In the genomic region with DNA sequence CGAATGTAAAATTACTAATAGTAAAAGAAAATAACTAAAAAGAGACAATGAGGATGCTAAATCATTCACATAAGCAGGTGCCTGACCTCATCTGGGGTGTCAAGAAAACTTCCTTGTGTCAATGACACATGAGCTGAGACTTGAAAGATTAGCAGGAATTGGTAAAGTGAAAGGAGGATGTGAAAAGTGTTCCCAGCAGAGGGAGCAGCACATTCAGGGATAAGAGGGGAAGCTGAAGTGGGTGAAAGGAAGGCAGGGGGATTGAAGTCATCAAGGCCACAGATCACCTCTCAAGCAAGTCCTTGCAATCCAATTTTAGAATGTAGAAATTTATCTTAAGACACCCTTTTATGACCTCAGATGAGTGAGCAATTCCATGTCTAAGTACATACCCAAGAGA, we compare ENCODE assay signal across 8 cellular contexts.
A peak's percentile ranks its signal among the peaks of the same experiment; 100 is the strongest.
DNase-seq lines count a peak whose midpoint lies in the region; ATAC-seq and TF ChIP-seq lines count a peak whose summit lies in the region.

No MANE protein-coding gene starts in this region.

- TF ChIP-seq CTCF in fibroblast of villous mesenchyme (IDR thresholded peaks at IDR 0.05; ENCODE audit: insufficient read depth, low read depth, low read length), result peak; percentile 66

- DNase-seq in SIG-M5 treated with dmso at 0.1 percent for 504 hours (lab: John Stamatoyannopoulos, UW; ENCODE audit: unreplicated experiment) (peak; percentile 49), SIG-M5 (lab: John Stamatoyannopoulos, UW) (no peak), RKO (ENCODE audit: low spot score) (peak; percentile 22), fibroblast of villous mesenchyme (ENCODE audit: low read depth) (peak; percentile 71), renal cortical epithelial cell (ENCODE audit: low read depth) (peak; percentile 68), NCI-H187 treated with DMSO at 0.1 percent for 48 hours (lab: John Stamatoyannopoulos, UW) (no peak)

- no peak overlapping the region for H3K4me3 ChIP-seq in fibroblast of villous mesenchyme (ENCODE audit: low read depth, low read length)

- ATAC-seq in HG03139 (IDR thresholded peaks at IDR 0.05; ENCODE audit: unreplicated experiment), result no peak
- ATAC-seq in GM21723 (IDR thresholded peaks at IDR 0.05; ENCODE audit: unreplicated experiment), result no peak

Comparison
In these comparisons a context has a peak if more than half of its experiments do, and no peak if none do; other contexts are left out.
1. DNase-seq: peak in SIG-M5 treated with dmso at 0.1 percent for 504 hours (single experiment), RKO (single experiment), fibroblast of villous mesenchyme (single experiment) and renal cortical epithelial cell (single experiment); none in SIG-M5 (single experiment) and NCI-H187 treated with DMSO at 0.1 percent for 48 hours (single experiment).